ENCODE assay signal across 20 cellular contexts in the genomic region with DNA sequence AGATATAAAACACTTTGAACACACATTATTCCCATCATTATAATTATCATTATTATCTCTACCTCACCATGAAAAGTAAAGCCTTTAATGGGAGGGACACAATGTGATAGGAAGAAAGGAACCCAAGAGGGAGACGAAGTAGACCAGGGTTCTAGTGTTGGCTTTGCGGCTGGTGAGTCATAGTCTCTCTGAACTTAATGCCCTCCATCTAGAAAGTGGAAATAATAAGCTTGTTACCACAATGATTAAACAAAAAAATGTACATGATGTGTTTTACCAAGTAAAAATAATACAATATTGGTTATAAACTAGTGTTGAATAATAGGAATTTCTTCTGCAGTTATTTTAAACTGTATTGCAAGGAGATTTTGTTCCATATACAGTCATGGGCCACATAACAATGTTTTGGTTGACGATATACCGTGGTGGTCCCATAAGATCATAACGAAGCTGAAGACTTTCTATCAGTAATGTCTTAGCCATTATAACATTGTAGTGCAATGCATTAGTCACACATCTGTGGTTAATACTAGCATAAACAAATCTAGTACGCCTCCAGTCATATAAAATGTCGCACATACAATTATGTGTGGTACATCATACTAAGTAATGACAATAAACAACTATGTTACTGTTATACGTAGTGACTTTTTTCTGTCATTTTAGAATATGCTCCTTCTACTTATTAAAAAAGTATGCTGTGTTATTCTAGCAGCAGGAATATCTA.
DNase-seq lines count a peak whose midpoint lies in the region; TF ChIP-seq lines count a peak whose summit lies in the region.
"Had no signal": no experiment of that assay in that cellular context is flagged by ENCODE, and none has a peak within 500 bp of the region (broad histone marks: within the 10 kb centered on the region; RNA-seq: fewer than 3 reads in every experiment).

No MANE protein-coding gene starts in this region.

- H3K14ac ChIP-seq in mesenchymal stem cell (ENCODE audit: low read length in 2 of 2) = no peak overlapping the region

- no peak overlapping the region for H4K91ac ChIP-seq in mesenchymal stem cell (ENCODE audit: low read length)

- no peak for TF ChIP-seq CTCF in astrocyte of the spinal cord (IDR thresholded peaks at IDR 0.05; ENCODE audit: low read depth, low read length)

- in situ Hi-C loops in astrocyte of the spinal cord (cut with HindIII; ENCODE audit: low sequenced_read_pairs) = no loop called here

- no peak overlapping the region for H3K4me2 ChIP-seq in mesenchymal stem cell (ENCODE audit: low read length, poor library complexity, severe bottlenecking)
- H3K4me2 ChIP-seq: BLaER1, SK-N-SH had no signal

- 20% methylated on average over 3 of the region's 8 CpGs for WGBS in mesenchymal stem cell

- no peak overlapping the region for H3K23ac ChIP-seq in mesenchymal stem cell (ENCODE audit: low read length in 2 of 2)

- no peak overlapping the region for H2BK15ac ChIP-seq in mesenchymal stem cell (ENCODE audit: low read depth, poor library complexity, severe bottlenecking)

- DNase-seq in EH (ENCODE audit: low read depth) = peak; percentile 84
- peak; percentile 45 for DNase-seq in M059J (ENCODE audit: low read depth)
- peak; percentile 58 for DNase-seq in astrocyte of the spinal cord (ENCODE audit: low read depth, low spot score)
- DNase-seq in mesenchymal stem cell = peak; percentile 80
- DNase-seq in hippocampal formation (lab: John Stamatoyannopoulos, UW) = no peak
- DNase-seq in amygdala (lab: John Stamatoyannopoulos, UW) = no peak
- no peak for DNase-seq in NCI-H510A (lab: John Stamatoyannopoulos, UW)
- DNase-seq: activated CD4-positive, alpha-beta T cell treated with anti-CD3 and anti-CD28 coated beads for 4 hours; activated CD8-positive, alpha-beta memory T cell treated with anti-CD3 and anti-CD28 coated beads, Interleukin-2, amount 50 U/mL, for 48 hours; activated gamma-delta T cell treated with Interleukin-2 at 50 U/mL for 16 hours; amniotic stem cell; cerebellar nuclear complex; effector memory CD4-positive, alpha-beta T cell; midbrain; NCI-H187; NCI-H446; SK-N-SH; spleen had no signal

- H3K4ac ChIP-seq in mesenchymal stem cell (ENCODE audit: low read depth in 1 of 2, low read length in 2 of 2) = no peak overlapping the region

- no peak overlapping the region for H2BK120ac ChIP-seq in mesenchymal stem cell (ENCODE audit: low read depth, low read length)

- H3K9ac ChIP-seq in mesenchymal stem cell (ENCODE audit: low read length) = no peak overlapping the region
- H3K9ac ChIP-seq: BLaER1, SK-N-SH had no signal

- H3K4me3 ChIP-seq in astrocyte of the spinal cord (ENCODE audit: low read depth, low read length) (no peak overlapping the region), mesenchymal stem cell (ENCODE audit: insufficient read depth in 1 of 2, low read depth in 1 of 2, low read length in 2 of 2) (no peak overlapping the region)
- H3K4me3 ChIP-seq: BLaER1, prostate gland, spleen had no signal

- H3K18ac ChIP-seq in mesenchymal stem cell (ENCODE audit: low read depth in 1 of 2, low read length in 2 of 2) = no peak overlapping the region

- H3K9me3 ChIP-seq in mesenchymal stem cell (ENCODE audit: control insufficient read depth, low read length) = no peaks in the 10 kb centered on the region
- H3K9me3 ChIP-seq: BLaER1, prostate gland, SK-N-SH, spleen had no signal

- H2BK5ac ChIP-seq in mesenchymal stem cell (ENCODE audit: low read depth, low read length, poor library complexity, severe bottlenecking) = no peak overlapping the region

- H3K4me1 ChIP-seq in mesenchymal stem cell (ENCODE audit: control insufficient read depth, insufficient read depth, low read depth, low read length) = no peaks in the 10 kb centered on the region
- H3K4me1 ChIP-seq: BLaER1, prostate gland, spleen had no signal

- H3K36me3 ChIP-seq in mesenchymal stem cell (ENCODE audit: control insufficient read depth in 1 of 2, insufficient read depth in 2 of 2, low read depth in 1 of 2, low read length in 2 of 2) = no peaks in the 10 kb centered on the region
- H3K36me3 ChIP-seq: BLaER1, prostate gland, spleen had no signal

- no peak overlapping the region for H2AK5ac ChIP-seq in mesenchymal stem cell (ENCODE audit: low read length, severe bottlenecking)

- H2AFZ ChIP-seq in mesenchymal stem cell (ENCODE audit: low read depth, low read length) = no peak overlapping the region

- no peaks in the 10 kb centered on the region for H3K79me1 ChIP-seq in mesenchymal stem cell (replicated peaks; ENCODE audit: low read length, poor library complexity, severe bottlenecking)

- H3K27ac ChIP-seq in mesenchymal stem cell (ENCODE audit: low read length, poor library complexity, severe bottlenecking) = no peak overlapping the region
- H3K27ac ChIP-seq: BLaER1, prostate gland, spleen had no signal

- H2BK12ac ChIP-seq in mesenchymal stem cell (ENCODE audit: low read length in 2 of 2) = no peak overlapping the region

- no peak overlapping the region for H4K8ac ChIP-seq in mesenchymal stem cell (ENCODE audit: low read length)

- H3K27me3 ChIP-seq in mesenchymal stem cell (ENCODE audit: control insufficient read depth in 1 of 2, insufficient read depth in 1 of 2, low read length in 2 of 2) = no peaks in the 10 kb centered on the region
- H3K27me3 ChIP-seq: BLaER1, spleen had no signal

Comparison
In these comparisons a context has a peak if more than half of its experiments do, and no peak if none do; other contexts are left out.
1. DNase-seq: peak in EH (single experiment), M059J (single experiment), astrocyte of the spinal cord (single experiment) and mesenchymal stem cell (single experiment); none in hippocampal formation (0 of 2), amygdala (0 of 56) and NCI-H510A (single experiment).